ENCODE assay signal across 29 cellular contexts in genomic region chr1:8294170-8294697, GRCh38. TPM values are rescaled to one million over a fixed set of nuclear protein-coding genes. Genes with fewer than 3 reads are reported as not detected.
DNase-seq lines count a peak whose midpoint lies in the region; ATAC-seq and TF ChIP-seq lines count a peak whose summit lies in the region.
"Had no signal": no experiment of that assay in that cellular context is flagged by ENCODE, and none has a peak within 500 bp of the region (broad histone marks: within the 10 kb centered on the region; RNA-seq: fewer than 3 reads in every experiment).

No MANE protein-coding gene starts in this region.

- H3K9me3 ChIP-seq in Panc1 (ENCODE audit: control insufficient read depth, insufficient read depth, low read depth, low read length) (no peaks in the 10 kb centered on the region), osteoblast (ENCODE audit: low read depth, low read length) (no peaks in the 10 kb centered on the region), upper lobe of left lung (no peaks in the 10 kb centered on the region)
- H3K9me3 ChIP-seq: BLaER1 treated with 17β-estradiol and CSF1 and Interleukin-3, amounts not matched to agents 10 nM and 100 nM; esophagus squamous epithelium; testis had no signal

- no peaks in the 10 kb centered on the region for H3K79me2 ChIP-seq in osteoblast (ENCODE audit: insufficient read depth, low read length)

- H2AFZ ChIP-seq in osteoblast (ENCODE audit: low read length), result peak overlapping the region; percentile 85

- no peak for TF ChIP-seq CTCF in Panc1 (IDR thresholded peaks at IDR 0.05)
- no peak for TF ChIP-seq CTCF in fibroblast of villous mesenchyme (IDR thresholded peaks at IDR 0.05; ENCODE audit: insufficient read depth, low read depth, low read length)
- TF ChIP-seq CTCF in osteoblast (IDR thresholded peaks at IDR 0.05; ENCODE audit: extremely low read depth, low read depth, low read length), result no peak
- no peak for TF ChIP-seq CTCF in upper lobe of left lung (IDR thresholded peaks at IDR 0.05)
- TF ChIP-seq CTCF in GM13976 (IDR thresholded peaks at IDR 0.05; ENCODE audit: borderline replicate concordance, control extremely low read depth, extremely low read depth, insufficient read depth, missing control alignments), result no peak

- peak in 1 of 4 donors; percentile 50 for TF ChIP-seq EP300 in upper lobe of left lung (IDR thresholded peaks at IDR 0.05)

- in situ Hi-C loops in Panc1 (cut with HindIII; ENCODE audit: low pct_unique_long_range_greater_than_20kb, low sequenced_read_pairs), result no loop called here
- in situ Hi-C loops in GM13976 (cut with MboI; ENCODE audit: low sequenced_read_pairs, unreplicated experiment), result no loop called here

- ATAC-seq in Panc1, result no peak
- ATAC-seq in upper lobe of left lung (ENCODE audit: low FRiP score in 2 of 2), result peak; percentile 53 to 75
- ATAC-seq: activated CD8-positive, alpha-beta T cell treated with anti-CD3 and anti-CD28 coated beads, Interleukin-2, amount 10 ng/mL, durations not matched to agents 7 days and 5 days; activated T-helper 17 cell treated with anti-CD3 and anti-CD28 coated beads, Interleukin-2, amount 50 U/mL, for 72 hours; HepG2; left ventricle myocardium superior had no signal

- 58 to 82% methylated on average over 19 of the region's 19 CpGs for WGBS in upper lobe of left lung, 2 donors

- peak overlapping the region; percentile 71 for H3K4me2 ChIP-seq in osteoblast (ENCODE audit: insufficient read depth, low read length)
- H3K4me2 ChIP-seq: BLaER1 treated with 17β-estradiol and CSF1 and Interleukin-3, amounts not matched to agents 10 nM and 100 nM had no signal

- DNase-seq in Panc1 (ENCODE audit: low read depth, low spot score) (no peak), fibroblast of villous mesenchyme (ENCODE audit: low read depth) (peak; percentile 61), osteoblast (ENCODE audit: insufficient read length, low spot score, missing footprints) (no peak), upper lobe of left lung (peak in 1 of 2 donors; percentile 47), HuH-7.5 (ENCODE audit: low spot score) (no peak), cerebellar nuclear complex (lab: John Stamatoyannopoulos, UW) (no peak), GM13976 (ENCODE audit: low spot score) (no peak), cerebellar cortex (ENCODE audit: low spot score) (no peak)
- DNase-seq: activated CD8-positive, alpha-beta T cell treated with anti-CD3 and anti-CD28 coated beads, Interleukin-2, amount 10 ng/mL, durations not matched to agents 7 days and 5 days; activated naive CD4-positive, alpha-beta T cell treated with anti-CD3 and anti-CD28 coated beads, Interleukin-2, amount 10 ng/mL, durations not matched to agents 7 days and 5 days; amniotic stem cell; brain microvascular endothelial cell; DMS153; dorsolateral prefrontal cortex; esophagus squamous epithelium; H9; left ventricle myocardium superior; MV-4-11; naive B cell; NCI-H1436; NCI-H446; NCI-H748 treated with DMSO at 0.1 percent for 48 hours; occipital lobe; SIG-M5; stimulated activated naive CD4-positive, alpha-beta T cell treated with Interleukin-2 at 50 U/mL for 16 hours; testis had no signal

- H3K27ac ChIP-seq in Panc1 (ENCODE audit: low read length) (peak overlapping the region; percentile 65), osteoblast (ENCODE audit: low read depth, low read length) (no peak overlapping the region), upper lobe of left lung (peak overlapping the region; percentile 58 to 71 (median 66))
- H3K27ac ChIP-seq: BLaER1 treated with 17β-estradiol and CSF1 and Interleukin-3, amounts not matched to agents 10 nM and 100 nM; brain microvascular endothelial cell; dorsolateral prefrontal cortex; testis had no signal

- H3K36me3 ChIP-seq in Panc1 (ENCODE audit: control insufficient read depth, insufficient read depth, low read length), result no peaks in the 10 kb centered on the region
- H3K36me3 ChIP-seq in osteoblast (ENCODE audit: insufficient read depth, low read length), result no peaks in the 10 kb centered on the region
- no peaks in the 10 kb centered on the region for H3K36me3 ChIP-seq in upper lobe of left lung
- H3K36me3 ChIP-seq: BLaER1 treated with 17β-estradiol and CSF1 and Interleukin-3, amounts not matched to agents 10 nM and 100 nM; brain microvascular endothelial cell; esophagus squamous epithelium had no signal

- H3K4me1 ChIP-seq in Panc1 (ENCODE audit: control insufficient read depth, insufficient read depth, low read length) (no peaks in the 10 kb centered on the region), osteoblast (ENCODE audit: insufficient read depth, low read length) (no peaks in the 10 kb centered on the region), upper lobe of left lung (no peaks in the 10 kb centered on the region)
- H3K4me1 ChIP-seq: BLaER1 treated with 17β-estradiol and CSF1 and Interleukin-3, amounts not matched to agents 10 nM and 100 nM; esophagus squamous epithelium; testis had no signal

- CTCF ChIA-PET in Panc1 (lab: Charles Lee), result no interaction called here

- peak in 1 of 4 donors; percentile 15 for TF ChIP-seq POLR2A in upper lobe of left lung (IDR thresholded peaks at IDR 0.05)

- POLR2A ChIA-PET in Panc1 (lab: Charles Lee), result interaction anchor here (0.5 kb wide), 1 partner anchor 570 kb away, joined by 4 read pairs; no protein-coding TSS in a partner anchor

- intact Hi-C loops in Panc1 (cut with micrococcal nuclease; ENCODE audit: unreplicated experiment), result no loop called here

- no TSS peak for BruUV-seq in Panc1 (replicated peaks; lab: Mats Ljungman, UMichigan)

- no peaks in the 10 kb centered on the region for H3K27me3 ChIP-seq in Panc1 (ENCODE audit: control insufficient read depth, insufficient read depth, low read length)
- no peaks in the 10 kb centered on the region for H3K27me3 ChIP-seq in osteoblast (ENCODE audit: insufficient read depth, low read length)
- no peaks in the 10 kb centered on the region for H3K27me3 ChIP-seq in upper lobe of left lung
- H3K27me3 ChIP-seq: BLaER1 treated with 17β-estradiol and CSF1 and Interleukin-3, amounts not matched to agents 10 nM and 100 nM; brain microvascular endothelial cell; dorsolateral prefrontal cortex; esophagus squamous epithelium; testis had no signal

- H4K20me1 ChIP-seq in osteoblast (ENCODE audit: insufficient read depth, low read length), result no peaks in the 10 kb centered on the region
- H4K20me1 ChIP-seq: BLaER1 treated with 17β-estradiol and CSF1 and Interleukin-3, amounts not matched to agents 10 nM and 100 nM had no signal

- H3K4me3 ChIP-seq in Panc1 (ENCODE audit: low read depth in 2 of 2, low read length in 2 of 2) (no peak overlapping the region), fibroblast of villous mesenchyme (ENCODE audit: low read depth, low read length) (no peak overlapping the region), osteoblast (ENCODE audit: insufficient read depth, low read length) (peak overlapping the region; percentile 37), upper lobe of left lung (peak overlapping the region in 1 of 4 donors; percentile 5)
- H3K4me3 ChIP-seq: BLaER1 treated with 17β-estradiol and CSF1 and Interleukin-3, amounts not matched to agents 10 nM and 100 nM; dorsolateral prefrontal cortex; esophagus squamous epithelium; testis had no signal

RNA-seq across cellular contexts. Expression of gene SLC45A1, which starts 23.7 kb away (rescaled TPM):
- 11.3 TPM for total RNA-seq in Panc1 (2021; ENCODE audit: unreplicated experiment)
- polyA plus RNA-seq in Panc1 (2012; ENCODE audit: insufficient read length), result 49.4 TPM
- total RNA-seq in fibroblast of villous mesenchyme, result 0.86 and 1.9 TPM in 2 replicates
- 1.8 and 2.4 TPM in 2 replicates for total RNA-seq in osteoblast
- 1 to 10 TPM in 2 of 6 donors, under 1 TPM in 2, not detected in 2; 0.91 to 1.4 (median 1.0) TPM for total RNA-seq in upper lobe of left lung
- total RNA-seq: HepG2 had no signal
- polyA plus RNA-seq: HepG2 had no signal
